In the genomic region with DNA sequence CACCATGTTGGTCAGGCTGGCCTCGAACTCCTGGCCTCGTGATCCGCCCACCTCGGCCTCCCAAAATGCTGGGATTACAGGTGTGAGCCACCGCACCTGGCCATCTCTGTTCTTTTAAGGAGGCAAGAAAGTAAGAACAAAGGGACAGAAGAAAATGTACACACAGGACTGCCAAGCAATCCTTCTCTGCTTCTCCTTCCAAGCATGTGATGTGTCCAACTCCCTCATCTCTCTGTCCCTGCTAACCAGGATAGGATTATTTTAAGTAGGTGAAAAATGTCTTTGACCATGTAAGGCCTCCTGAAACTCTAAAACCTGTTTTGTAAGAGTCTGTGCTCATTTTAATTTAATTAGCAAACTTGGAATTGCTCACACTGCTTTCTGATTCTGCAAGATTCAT, we compare ENCODE assay signal across 10 cellular contexts.
"Had no signal": no experiment of that assay in that cellular context is flagged by ENCODE, and none has a peak within 500 bp of the region (broad histone marks: within the 10 kb centered on the region; RNA-seq: fewer than 3 reads in every experiment).

No MANE protein-coding gene starts in this region.

- H3K4me3 Mint-ChIP-seq: activated naive CD8-positive, alpha-beta T cell treated with anti-CD3 and anti-CD28 coated beads, Interleukin-2, amount 10 ng/mL, durations not matched to agents 7 days and 5 days; activated T-helper 1 cell treated with anti-CD3 and anti-CD28 coated beads, Interleukin-12 subunit alpha, Interleukin-12 subunit beta, Interleukin-2, Interleukin-4 antibody, amounts not matched to agents 30 ng/mL and 10 ng/mL and 1 ng/mL, durations not matched to agents 14 hours and 24 hours and 36 hours; natural killer cell had no signal

- DNase-seq: activated naive CD8-positive, alpha-beta T cell treated with anti-CD3 and anti-CD28 coated beads, Interleukin-2, amount 10 ng/mL, durations not matched to agents 7 days and 5 days; left lung; natural killer cell had no signal

- H3K9me3 ChIP-seq: left lung, mucosa of descending colon, right lobe of liver, upper lobe of left lung had no signal

- H3K36me3 Mint-ChIP-seq: activated naive CD8-positive, alpha-beta T cell treated with anti-CD3 and anti-CD28 coated beads, Interleukin-2, amount 10 ng/mL, durations not matched to agents 7 days and 5 days; natural killer cell had no signal

- H3K4me1 Mint-ChIP-seq: natural killer cell had no signal

- H3K27ac Mint-ChIP-seq: activated naive CD8-positive, alpha-beta T cell treated with anti-CD3 and anti-CD28 coated beads, Interleukin-2, amount 10 ng/mL, durations not matched to agents 7 days and 5 days; activated T-helper 1 cell treated with anti-CD3 and anti-CD28 coated beads, Interleukin-12 subunit alpha, Interleukin-12 subunit beta, Interleukin-2, Interleukin-4 antibody, amounts not matched to agents 30 ng/mL and 10 ng/mL and 1 ng/mL, durations not matched to agents 14 hours and 24 hours and 36 hours; progenitor cell of endocrine pancreas had no signal

- H3K36me3 ChIP-seq: brain microvascular endothelial cell, left lung, right lobe of liver, upper lobe of left lung had no signal

- H3K4me1 ChIP-seq: left lung had no signal

- H3K9me3 Mint-ChIP-seq: activated naive CD8-positive, alpha-beta T cell treated with anti-CD3 and anti-CD28 coated beads, Interleukin-2, amount 10 ng/mL, durations not matched to agents 7 days and 5 days; activated T-helper 1 cell treated with anti-CD3 and anti-CD28 coated beads, Interleukin-12 subunit alpha, Interleukin-12 subunit beta, Interleukin-2, Interleukin-4 antibody, amounts not matched to agents 30 ng/mL and 10 ng/mL and 1 ng/mL, durations not matched to agents 14 hours and 24 hours and 36 hours; natural killer cell had no signal

- H3K27me3 ChIP-seq: left lung, right lobe of liver, upper lobe of left lung had no signal

- H3K4me3 ChIP-seq: left lung, mucosa of descending colon, right lobe of liver, SK-N-MC, upper lobe of left lung had no signal

- H3K27ac ChIP-seq: brain microvascular endothelial cell, left lung, right lobe of liver, SK-N-MC, upper lobe of left lung had no signal
